Comparison of ENCODE assay signal across 20 cellular contexts in the genomic region with DNA sequence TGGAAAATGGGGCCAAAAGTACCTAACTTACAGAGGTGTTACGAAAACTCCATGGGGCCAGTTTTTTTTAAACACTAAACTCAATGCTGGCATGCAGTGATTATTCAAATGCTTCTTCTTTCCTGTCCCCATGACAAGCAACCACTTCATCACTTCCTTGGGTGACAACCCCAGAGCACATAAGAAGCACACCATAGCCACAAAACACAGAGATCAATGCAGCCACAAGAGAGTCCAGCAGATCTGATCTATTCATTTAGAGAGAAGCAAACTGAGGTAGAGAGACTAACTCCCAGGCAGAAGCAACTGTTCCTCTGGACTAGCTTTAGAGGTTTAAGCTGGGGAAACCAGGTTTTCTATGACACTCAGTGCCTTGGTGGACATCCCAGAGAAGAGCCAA.
DNase-seq lines count a peak whose midpoint lies in the region; ATAC-seq, FAIRE-seq and TF ChIP-seq lines count a peak whose summit lies in the region.
"Had no signal": no experiment of that assay in that cellular context is flagged by ENCODE, and none has a peak within 500 bp of the region (broad histone marks: within the 10 kb centered on the region; RNA-seq: fewer than 3 reads in every experiment).

No MANE protein-coding gene starts in this region.

- POLR2A ChIA-PET in activated CD4-positive, alpha-beta T cell treated with anti-CD3 and anti-CD28 coated beads, Interleukin-2, amount 10 ng/mL, durations not matched to agents 7 days and 5 days (lab: Charles Lee) = no interaction called here

- DNase-seq in activated T-cell treated with anti-CD3 and anti-CD28 coated beads, Interleukin-2, amount 50 U/mL, for 72 hours = no peak
- no peak for DNase-seq in activated T-cell treated with anti-CD3 and anti-CD28 coated beads, Interleukin-2, amount 50 U/mL, for 1 hour
- DNase-seq in stimulated activated naive CD8-positive, alpha-beta T cell treated with anti-CD3 and anti-CD28 coated beads, Interleukin-15, amount 100 ng/mL, for 72 hours = no peak
- no peak for DNase-seq in stimulated activated naive CD8-positive, alpha-beta T cell treated with anti-CD3 and anti-CD28 coated beads, Interleukin-15, Interleukin-2, amounts not matched to agents 100 U/mL and 50 U/mL, for 24 hours
- no peak for DNase-seq in stimulated activated effector memory CD8-positive, alpha-beta T cell treated with anti-CD3 and anti-CD28 coated beads, Interleukin-12 subunit alpha, Interleukin-12 subunit beta, amount 100 ng/mL, for 72 hours (ENCODE audit: low spot score in 2 of 2)
- DNase-seq in GM12892 (ENCODE audit: insufficient read length) = no peak
- no peak for DNase-seq in activated CD4-positive, alpha-beta T cell treated with anti-CD3 and anti-CD28 coated beads, Interleukin-2, amount 10 ng/mL, durations not matched to agents 7 days and 5 days
- DNase-seq: C1 segment of cervical spinal cord; Calu3; CD4-positive, alpha-beta memory T cell; COR-L47; DMS53; DMS79 treated with DMSO at 0.1 percent for 48 hours; GF-D8; H9; HFFc6 had no signal

- H3K27ac Mint-ChIP-seq in activated T-cell treated with anti-CD3 and anti-CD28 coated beads, Interleukin-2, amount 50 U/mL, for 72 hours = no peak overlapping the region
- no peak overlapping the region for H3K27ac Mint-ChIP-seq in stimulated activated naive CD8-positive, alpha-beta T cell treated with anti-CD3 and anti-CD28 coated beads, Interleukin-15, amount 100 ng/mL, for 72 hours
- H3K27ac Mint-ChIP-seq in stimulated activated effector memory CD8-positive, alpha-beta T cell treated with anti-CD3 and anti-CD28 coated beads, Interleukin-12 subunit alpha, Interleukin-12 subunit beta, amount 100 ng/mL, for 72 hours = no peak overlapping the region
- no peak overlapping the region for H3K27ac Mint-ChIP-seq in activated CD4-positive, alpha-beta T cell treated with anti-CD3 and anti-CD28 coated beads, Interleukin-2, amount 10 ng/mL, durations not matched to agents 7 days and 5 days
- H3K27ac Mint-ChIP-seq: CD4-positive, alpha-beta memory T cell; GM23338; H9; HFFc6 had no signal

- H3K9me3 Mint-ChIP-seq in activated T-cell treated with anti-CD3 and anti-CD28 coated beads, Interleukin-2, amount 50 U/mL, for 72 hours = no peaks in the 10 kb centered on the region
- H3K9me3 Mint-ChIP-seq in stimulated activated naive CD8-positive, alpha-beta T cell treated with anti-CD3 and anti-CD28 coated beads, Interleukin-15, amount 100 ng/mL, for 72 hours = no peaks in the 10 kb centered on the region
- H3K9me3 Mint-ChIP-seq in stimulated activated effector memory CD8-positive, alpha-beta T cell treated with anti-CD3 and anti-CD28 coated beads, Interleukin-12 subunit alpha, Interleukin-12 subunit beta, amount 100 ng/mL, for 72 hours = no peaks in the 10 kb centered on the region
- no peaks in the 10 kb centered on the region for H3K9me3 Mint-ChIP-seq in activated CD4-positive, alpha-beta T cell treated with anti-CD3 and anti-CD28 coated beads, Interleukin-2, amount 10 ng/mL, durations not matched to agents 7 days and 5 days
- H3K9me3 Mint-ChIP-seq: GM23338, H9 had no signal

- CTCF ChIA-PET in activated CD4-positive, alpha-beta T cell treated with anti-CD3 and anti-CD28 coated beads, Interleukin-2, amount 10 ng/mL, durations not matched to agents 7 days and 5 days (lab: Charles Lee) = interaction anchor here (0.6 kb wide), 1 partner anchor 1478 kb away, joined by 3 read pairs; no protein-coding TSS in a partner anchor

- no peaks in the 10 kb centered on the region for H3K36me3 Mint-ChIP-seq in activated T-cell treated with anti-CD3 and anti-CD28 coated beads, Interleukin-2, amount 50 U/mL, for 72 hours (ENCODE audit: insufficient read depth in 2 of 2)
- H3K36me3 Mint-ChIP-seq in stimulated activated effector memory CD8-positive, alpha-beta T cell treated with anti-CD3 and anti-CD28 coated beads, Interleukin-12 subunit alpha, Interleukin-12 subunit beta, amount 100 ng/mL, for 72 hours = no peaks in the 10 kb centered on the region
- no peaks in the 10 kb centered on the region for H3K36me3 Mint-ChIP-seq in activated CD4-positive, alpha-beta T cell treated with anti-CD3 and anti-CD28 coated beads, Interleukin-2, amount 10 ng/mL, durations not matched to agents 7 days and 5 days (ENCODE audit: low read depth)
- H3K36me3 Mint-ChIP-seq: CD4-positive, alpha-beta memory T cell had no signal

- H3K27me3 Mint-ChIP-seq in activated T-cell treated with anti-CD3 and anti-CD28 coated beads, Interleukin-2, amount 50 U/mL, for 72 hours (ENCODE audit: low read depth) = peaks cover 17% of the 10 kb centered on the region
- peaks cover 25% of the 10 kb centered on the region for H3K27me3 Mint-ChIP-seq in stimulated activated naive CD8-positive, alpha-beta T cell treated with anti-CD3 and anti-CD28 coated beads, Interleukin-15, amount 100 ng/mL, for 72 hours
- H3K27me3 Mint-ChIP-seq in activated CD4-positive, alpha-beta T cell treated with anti-CD3 and anti-CD28 coated beads, Interleukin-2, amount 10 ng/mL, durations not matched to agents 7 days and 5 days = peaks cover 31% of the 10 kb centered on the region

- TF ChIP-seq POLR2A in GM12892 (IDR thresholded peaks at IDR 0.05; ENCODE audit: low read depth, low read length) = no peak

- H3K4me3 Mint-ChIP-seq in activated T-cell treated with anti-CD3 and anti-CD28 coated beads, Interleukin-2, amount 50 U/mL, for 72 hours = no peak overlapping the region
- no peak overlapping the region for H3K4me3 Mint-ChIP-seq in stimulated activated naive CD8-positive, alpha-beta T cell treated with anti-CD3 and anti-CD28 coated beads, Interleukin-15, amount 100 ng/mL, for 72 hours
- H3K4me3 Mint-ChIP-seq in stimulated activated effector memory CD8-positive, alpha-beta T cell treated with anti-CD3 and anti-CD28 coated beads, Interleukin-12 subunit alpha, Interleukin-12 subunit beta, amount 100 ng/mL, for 72 hours = no peak overlapping the region
- H3K4me3 Mint-ChIP-seq in activated CD4-positive, alpha-beta T cell treated with anti-CD3 and anti-CD28 coated beads, Interleukin-2, amount 10 ng/mL, durations not matched to agents 7 days and 5 days = no peak overlapping the region
- H3K4me3 Mint-ChIP-seq: CD4-positive, alpha-beta memory T cell; GM23338; H9; HFFc6 had no signal

- H3K4me1 Mint-ChIP-seq in activated T-cell treated with anti-CD3 and anti-CD28 coated beads, Interleukin-2, amount 50 U/mL, for 72 hours (ENCODE audit: low read depth) = no peaks in the 10 kb centered on the region
- H3K4me1 Mint-ChIP-seq in stimulated activated naive CD8-positive, alpha-beta T cell treated with anti-CD3 and anti-CD28 coated beads, Interleukin-15, amount 100 ng/mL, for 72 hours = no peaks in the 10 kb centered on the region
- no peaks in the 10 kb centered on the region for H3K4me1 Mint-ChIP-seq in stimulated activated effector memory CD8-positive, alpha-beta T cell treated with anti-CD3 and anti-CD28 coated beads, Interleukin-12 subunit alpha, Interleukin-12 subunit beta, amount 100 ng/mL, for 72 hours
- peaks cover 9% of the 10 kb centered on the region for H3K4me1 Mint-ChIP-seq in activated CD4-positive, alpha-beta T cell treated with anti-CD3 and anti-CD28 coated beads, Interleukin-2, amount 10 ng/mL, durations not matched to agents 7 days and 5 days
- H3K4me1 Mint-ChIP-seq: CD4-positive, alpha-beta memory T cell; GM23338; H9 had no signal

- ATAC-seq in activated T-cell treated with anti-CD3 and anti-CD28 coated beads, Interleukin-2, amount 50 U/mL, for 72 hours (replicated peaks in 1 of 2) = peak; percentile 47 to 72
- peak; percentile 36 for ATAC-seq in stimulated activated naive CD8-positive, alpha-beta T cell treated with anti-CD3 and anti-CD28 coated beads, Interleukin-15, amount 100 ng/mL, for 72 hours
- no peak for ATAC-seq in stimulated activated naive CD8-positive, alpha-beta T cell treated with anti-CD3 and anti-CD28 coated beads, Interleukin-15, Interleukin-2, amounts not matched to agents 100 U/mL and 50 U/mL, for 24 hours
- peak; percentile 5 for ATAC-seq in stimulated activated effector memory CD8-positive, alpha-beta T cell treated with anti-CD3 and anti-CD28 coated beads, Interleukin-12 subunit alpha, Interleukin-12 subunit beta, amount 100 ng/mL, for 72 hours
- ATAC-seq: GM23338 had no signal

- no peak for FAIRE-seq in GM12892 (lab: Jason Lieb, UNC)
- FAIRE-seq: GM12891, GM19239 had no signal

- peak overlapping the region; percentile 7 for H3K27ac ChIP-seq in cingulate gyrus (ENCODE audit: low read depth, low read length)
